Comparison of ENCODE assay signal across 9 cellular contexts in genomic region chr16:1989826-1990335, GRCh38. TPM values are rescaled to one million over a fixed set of nuclear protein-coding genes. Genes with fewer than 3 reads are reported as not detected.
DNase-seq lines count a peak whose midpoint lies in the region; ATAC-seq, FAIRE-seq and TF ChIP-seq lines count a peak whose summit lies in the region.
"Had no signal": no experiment of that assay in that cellular context is flagged by ENCODE, and none has a peak within 500 bp of the region (broad histone marks: within the 10 kb centered on the region; RNA-seq: fewer than 3 reads in every experiment).

Gene SYNGR3 (plus strand): TSS chr16:1989970. CDS start chr16:1990103, 133 bp downstream.

- intact Hi-C loops in GM12878 (cut with micrococcal nuclease; ENCODE audit: unreplicated experiment): no loop called here
- intact Hi-C loops in adrenal gland (cut with DNase I): no loop called here

- no peak for TF ChIP-seq POLR2A in GM12878 (IDR thresholded peaks at IDR 0.05; ENCODE audit: low read depth, low read length)
- no peak for TF ChIP-seq POLR2A in adrenal gland (IDR thresholded peaks at IDR 0.05)

- no peak for TF ChIP-seq RAD21 in GM12878 (IDR thresholded peaks at IDR 0.05; ENCODE audit: insufficient read depth, low read depth, low read length)

- H3K4me3 ChIP-seq in HAP-1 (peak within 1 kb of the TSS; percentile 40), GM12878 (peak within 1 kb of the TSS; percentile 65), adrenal gland (no peak within 1 kb of the TSS)

- no peaks in the 10 kb centered on the region for H3K27me3 Mint-ChIP-seq in naive B cell

- ATAC-seq in GM12878: peak; percentile 2; the same call in 1 of the 3 replicates
- ATAC-seq in naive B cell (ENCODE audit: low read depth in 2 of 2): no peak
- no peak for ATAC-seq in GM21390 (IDR thresholded peaks at IDR 0.05; ENCODE audit: unreplicated experiment)

- H3K27ac ChIP-seq in GM12878 (ENCODE audit: control insufficient read depth, insufficient read depth): peak within 1 kb of the TSS; percentile 39; the same call in 1 of the 2 replicates
- peak within 1 kb of the TSS in 1 of 5 donors; percentile 52 for H3K27ac ChIP-seq in adrenal gland

- no peaks in the 10 kb centered on the region for H4K20me1 ChIP-seq in GM12878 (ENCODE audit: control insufficient read depth, insufficient read depth)

- H3K27me3 ChIP-seq in HAP-1 (ENCODE audit: low read depth) (no peaks in the 10 kb centered on the region), GM12878 (replicated peaks in 1 of 2; ENCODE audit: control insufficient read depth in 2 of 2, insufficient read depth in 2 of 2, low read length in 1 of 2) (no peaks in the 10 kb centered on the region), adrenal gland (peaks cover 22% of the 10 kb centered on the region)

- SMC1A ChIA-PET in GM12878 (lab: Charles Lee; ENCODE audit: uncharacterized antibody, unreplicated experiment): no interaction called here

- DNase-seq in CD1c-positive myeloid dendritic cell (ENCODE audit: extremely low spot score) (peak; percentile 25), HAP-1 (ENCODE audit: low spot score in 2 of 2) (no peak), GM12878 (ENCODE audit: low read depth, low spot score) (no peak), naive B cell (no peak), COR-L47 (lab: John Stamatoyannopoulos, UW) (no peak), ureter (ENCODE audit: low spot score) (no peak), adrenal gland (no peak)
- DNase-seq: activated CD8-positive, alpha-beta memory T cell treated with anti-CD3 and anti-CD28 coated beads for 24 hours had no signal

- 2% methylated on average over 49 of the region's 66 CpGs for WGBS in GM12878 (ENCODE audit: insufficient coverage, insufficient replicate concordance, low lambda C conversion rate, missing lambda C conversion rate)
- 0 to 1% methylated on average over 39 to 66 of the region's 66 CpGs; no CpG with 5 or more reads in 2 of the 4 donors for WGBS in adrenal gland, 4 donors

- H3K9me3 ChIP-seq in HAP-1: no peaks in the 10 kb centered on the region
- peaks cover 1% of the 10 kb centered on the region; the same call in 1 of the 3 replicates for H3K9me3 ChIP-seq in GM12878 (replicated peaks; ENCODE audit: control insufficient read depth, insufficient read depth, low read length)
- no peaks in the 10 kb centered on the region for H3K9me3 ChIP-seq in adrenal gland (replicated peaks in 1 of 3)

- no peaks in the 10 kb centered on the region; the same call in none of the 2 replicates for H3K79me2 ChIP-seq in GM12878 (ENCODE audit: control insufficient read depth, insufficient read depth, low read length)

- no peak for FAIRE-seq in GM12878 (lab: Jason Lieb, UNC)

- TF ChIP-seq CTCF in GM12878 (IDR thresholded peaks at IDR 0.05 in 2 of 3, conservative IDR thresholded peaks at IDR 0.05 in 1 of 3; ENCODE audit: control insufficient read depth in 2 of 3, extremely low read depth in 1 of 3, insufficient read depth in 1 of 3, low read depth in 3 of 3, low read length in 3 of 3) (no peak), adrenal gland (IDR thresholded peaks at IDR 0.05) (no peak)

- peak within 1 kb of the TSS; percentile 81 to 92 (median 85) for H3K4me3 Mint-ChIP-seq in naive B cell

- peak within 1 kb of the TSS; percentile 24 to 98 (median 96) for H3K27ac Mint-ChIP-seq in naive B cell

- POLR2A ChIA-PET in GM12878 (lab: Charles Lee): interaction anchor here (2.2 to 3.3 kb wide), 4 partner anchors 8 to 29 kb away, joined by 13 to 18 read pairs (median 14); partner anchors contain the start of genes NOXO1, RPS2 and TBL3

- H3K4me2 ChIP-seq in GM12878 (ENCODE audit: control insufficient read depth, insufficient read depth): peak within 1 kb of the TSS; percentile 98

- H3K36me3 Mint-ChIP-seq in naive B cell: no peaks in the 10 kb centered on the region

- in situ Hi-C loops in HAP-1 (cut with MboI; ENCODE audit: low sequenced_read_pairs): loop anchor here (25.0 kb wide), 1 partner anchor 522 kb away; the partner anchor contains the start of genes AMDHD2 and ATP6V0C
- in situ Hi-C loops in GM12878 (cut with MboI): no loop called here

- BruUV-seq in GM12878 (replicated peaks; lab: Mats Ljungman, UMichigan): no TSS peak

- peak within 1 kb of the TSS; percentile 13 for H2AFZ ChIP-seq in GM12878 (ENCODE audit: control insufficient read depth, low read depth, low read length)

- H3K9ac ChIP-seq in GM12878 (ENCODE audit: control insufficient read depth, insufficient read depth, low read length): peak within 1 kb of the TSS; percentile 27

- H3K36me3 ChIP-seq in HAP-1 (replicated peaks) (peaks cover 15% of the 10 kb centered on the region), GM12878 (ENCODE audit: control insufficient read depth in 2 of 2, insufficient read depth in 2 of 2, low read length in 1 of 2) (peaks cover 5 to 6% of the 10 kb centered on the region in 2 experiments; a peak in 3 of 4 replicates), adrenal gland (replicated peaks in 1 of 2) (peaks cover 0 to 19% of the 10 kb centered on the region in 2 donors)

- TF ChIP-seq EP300 in GM12878 (IDR thresholded peaks at IDR 0.05; ENCODE audit: borderline replicate concordance in 1 of 2, control insufficient read depth in 1 of 2, low read depth in 2 of 2, low read length in 2 of 2): no peak

- RAD21 ChIA-PET in GM12878 (lab: Charles Lee; ENCODE audit: unreplicated experiment): interaction anchor here (1.3 kb wide), 1 partner anchor 151 kb away, joined by 7 read pairs; no protein-coding TSS in a partner anchor

- peaks cover 6% of the 10 kb centered on the region for H3K4me1 ChIP-seq in HAP-1
- H3K4me1 ChIP-seq in GM12878 (ENCODE audit: control insufficient read depth, insufficient read depth, low read length): peaks cover 40% of the 10 kb centered on the region
- peaks cover 4 to 26% of the 10 kb centered on the region in 2 donors for H3K4me1 ChIP-seq in adrenal gland (replicated peaks in 1 of 2)

- CTCF ChIA-PET in GM12878 (lab: Yijun Ruan, JAX): interaction anchor here (1.0 to 6.5 kb wide), 2 partner anchors 14 kb away, joined by 3 to 54 read pairs; no protein-coding TSS in a partner anchor

- no peaks in the 10 kb centered on the region for H3K9me3 Mint-ChIP-seq in naive B cell

- H3K4me1 Mint-ChIP-seq in naive B cell: peaks cover 30 to 38% (median 36%) of the 10 kb centered on the region in 3 donors

TF ChIP-seq in GM12878, 131 proteins besides CTCF, POLR2A, EP300 and RAD21:
- TF ChIP-seq SIX5 (IDR thresholded peaks at IDR 0.05; ENCODE audit: low read depth, low read length, severe bottlenecking) (no peak), BHLHE40 (IDR thresholded peaks at IDR 0.05; ENCODE audit: borderline replicate concordance in 1 of 2, low read depth in 2 of 2, low read length in 1 of 2) (no peak)
TF ChIP-seq in GM12878: peak in this region for 0.

RNA-seq across cellular contexts. Expression of gene SYNGR3, which starts in this region (rescaled TPM):
- total RNA-seq in GM12878 (2013; cell fraction: nucleolus; rRNA removed): 4.2 and 4.8 TPM in 2 replicates
- total RNA-seq in GM12878 (2014; rRNA removed) (14.8 and 18.1 TPM in 2 replicates), GM12878 (2014; rRNA removed; fragmentation: Illumina TruSeq; extraction: Trizol) (5.9 and 6.0 TPM in 2 replicates), GM12878 (2021) (14.1 and 16.4 TPM in 2 replicates), ureter (0.86 TPM), adrenal gland (10 to 100 TPM in 1 of 8 donors, 1 to 10 TPM in 2, under 1 TPM in 3, not detected in 2; 0.54 to 10.9 (median 1.7) TPM)
- polyA plus RNA-seq in GM12878 (2011; ENCODE audit: low read depth): 5.6 TPM
- polyA plus RNA-seq in GM12878 (2011; rRNA removed) (7.4 and 10.5 TPM in 2 replicates), GM12878 (2014; fragmentation: Illumina TruSeq; extraction: Trizol) (3.4 and 7.2 TPM in 2 replicates), GM12878 (2014; fragmentation: Nextera tagmentation; extraction: Ambion mirVana) (1 to 10 TPM; 1.2 to 2.0 TPM), GM12878 (2014; rRNA removed) (13.8 and 13.9 TPM in 2 replicates), GM12878 (2016; fragmentation: Nextera tagmentation; extraction: Ambion mirVana) (1 to 10 TPM; 3.5 to 5.6 TPM), naive B cell (ENCODE audit: low read depth in 6 of 6) (1 to 10 TPM in 5 of 6 donors, not detected in 1; 1.5 to 4.1 (median 2.8) TPM), adrenal gland (1 to 10 TPM; 3.2 to 5.2 (median 4.4) TPM)
- 12.2 and 16.5 TPM in 2 replicates for polyA plus RNA-seq in GM12878 (2011; cell fraction: cytosol; rRNA removed)
- 33.9 and 40.8 TPM in 2 replicates for polyA plus RNA-seq in GM12878 (2011; cell fraction: nucleus; rRNA removed)
- 11.9 and 13.4 TPM in 2 replicates for polyA plus RNA-seq in GM12878 (2012)
- 6.7 and 10.8 TPM in 2 replicates for polyA minus RNA-seq in GM12878 (2011; rRNA and poly(A)+ RNA removed)
- 4.5 and 4.8 TPM in 2 replicates for polyA minus RNA-seq in GM12878 (2011; cell fraction: cytosol; rRNA and poly(A)+ RNA removed)
- 5.8 and 8.3 TPM in 2 replicates for polyA minus RNA-seq in GM12878 (2011; cell fraction: nucleus; rRNA and poly(A)+ RNA removed)

Comparison
In these comparisons a context has a peak if more than half of its experiments do, and no peak if none do; other contexts are left out.
1. H3K4me3 ChIP-seq: peak in HAP-1 (single experiment) and GM12878 (single experiment); none in adrenal gland (0 of 4).